In genomic region chr2:170881840-170882239, GRCh38 we compare ENCODE assay signal across 21 cellular contexts. TPM values are rescaled to one million over a fixed set of nuclear protein-coding genes. Genes with fewer than 3 reads are reported as not detected.
DNase-seq lines count a peak whose midpoint lies in the region; ATAC-seq, FAIRE-seq and TF ChIP-seq lines count a peak whose summit lies in the region.
"Had no signal": no experiment of that assay in that cellular context is flagged by ENCODE, and none has a peak within 500 bp of the region (broad histone marks: within the 10 kb centered on the region; RNA-seq: fewer than 3 reads in every experiment).

No MANE protein-coding gene starts in this region.

- H2AFZ ChIP-seq in GM23338 (0 out of 2 replicates have a peak overlapping the region, but pooled peaks have one; percentile 4), Loucy (ENCODE audit: low read length) (peak overlapping the region; percentile 28; the same call in 1 of the 2 replicates), K562 (ENCODE audit: low read depth, low read length) (no peak overlapping the region)

- ATAC-seq in GM23338 = no peak
- no peak for ATAC-seq in K562
- no peak for ATAC-seq in GM18868 (IDR thresholded peaks at IDR 0.05; ENCODE audit: unreplicated experiment)
- ATAC-seq: A549; CD8-positive, alpha-beta T cell had no signal

- H3K79me2 ChIP-seq in GM23338 (replicated peaks; ENCODE audit: insufficient read depth) = no peaks in the 10 kb centered on the region
- H3K79me2 ChIP-seq in Loucy (ENCODE audit: insufficient read depth, low read length) = no peaks in the 10 kb centered on the region
- no peaks in the 10 kb centered on the region for H3K79me2 ChIP-seq in K562 (ENCODE audit: control insufficient read depth, insufficient read depth, low read length)

- POLR2A ChIA-PET in K562 (lab: Yijun Ruan, JAX) = interaction anchor here (0.6 to 0.7 kb wide), 2 partner anchors 15 to 18 kb away, joined by 3 read pairs; no protein-coding TSS in a partner anchor

- no peaks in the 10 kb centered on the region for H3K4me1 ChIP-seq in GM23338 (ENCODE audit: insufficient read depth)
- peaks cover 24% of the 10 kb centered on the region for H3K4me1 ChIP-seq in Loucy (ENCODE audit: insufficient read depth, low read length, poor library complexity, severe bottlenecking)
- no peaks in the 10 kb centered on the region for H3K4me1 ChIP-seq in K562 (replicated peaks in 1 of 2; ENCODE audit: control insufficient read depth in 2 of 2, insufficient read depth in 2 of 2, low read length in 2 of 2)
- H3K4me1 ChIP-seq: A549, Caco-2 had no signal

- no TSS peak for BruUV-seq in K562 (replicated peaks; lab: Mats Ljungman, UMichigan)

- no peaks in the 10 kb centered on the region for H3K9me3 Mint-ChIP-seq in GM23338
- H3K9me3 Mint-ChIP-seq: CD4-positive, alpha-beta T cell; CD8-positive, alpha-beta T cell had no signal

- FAIRE-seq in K562 (lab: Jason Lieb, UNC) = no peak
- FAIRE-seq: A549, D721Med, G401.6, GM12891, GM18507, GM19239 had no signal

- H3K4me1 Mint-ChIP-seq in GM23338 = no peaks in the 10 kb centered on the region; the same call in 2 of the 3 replicates

- CTCF ChIA-PET in K562 (lab: Yijun Ruan, JAX; ENCODE audit: low intra/inter-chr PET ratio) = no interaction called here

- H3K9me3 ChIP-seq in Loucy (ENCODE audit: insufficient read depth, low read depth, low read length) (no peaks in the 10 kb centered on the region), K562 (replicated peaks; ENCODE audit: control insufficient read depth, insufficient read depth, low read depth, low read length) (no peaks in the 10 kb centered on the region)
- H3K9me3 ChIP-seq: A549, Caco-2 had no signal

- H4K20me1 ChIP-seq in GM23338 (replicated peaks; ENCODE audit: insufficient read depth) (no peaks in the 10 kb centered on the region), Loucy (ENCODE audit: insufficient read depth, low read length, poor library complexity, severe bottlenecking) (no peaks in the 10 kb centered on the region), K562 (replicated peaks; ENCODE audit: control insufficient read depth, insufficient read depth, low read length) (no peaks in the 10 kb centered on the region)
- H4K20me1 ChIP-seq: BLaER1 treated with 17β-estradiol and CSF1 and Interleukin-3, amounts not matched to agents 10 nM and 100 nM had no signal

- TF ChIP-seq CTCF in GM23338 (conservative IDR thresholded peaks at IDR 0.05; ENCODE audit: low read depth in 2 of 2) (no peak), Loucy (conservative IDR thresholded peaks at IDR 0.05; ENCODE audit: low read length) (no peak), K562 (IDR thresholded peaks at IDR 0.05 in 2 of 3, conservative IDR thresholded peaks at IDR 0.05 in 1 of 3; ENCODE audit: insufficient read depth in 2 of 3, low read depth in 1 of 3, low read length in 3 of 3) (no peak)

- H3K4me3 Mint-ChIP-seq in GM23338 = no peak overlapping the region
- H3K4me3 Mint-ChIP-seq: B cell; CD4-positive, alpha-beta T cell; CD8-positive, alpha-beta T cell had no signal

- H3K27me3 Mint-ChIP-seq in GM23338 (ENCODE audit: insufficient read depth, low read depth, poor library complexity) = peaks cover 9% of the 10 kb centered on the region

- TF ChIP-seq POLR2A in K562 (conservative IDR thresholded peaks at IDR 0.05) = no peak

- TF ChIP-seq EP300 in K562 (IDR thresholded peaks at IDR 0.05; ENCODE audit: low read length) = no peak

- DNase-seq in GM23338 (ENCODE audit: low spot score) (no peak), K562 (ENCODE audit: extremely low read depth in 1 of 4, low spot score in 3 of 4) (no peak), kidney tubule cell (ENCODE audit: low spot score) (no peak)
- DNase-seq: AML-193; Caco-2; Calu3; CD4-positive, alpha-beta T cell; CD8-positive, alpha-beta T cell; DMS79 treated with DMSO at 0.1 percent for 48 hours; GF-D8 had no signal

- H3K27ac ChIP-seq in GM23338 (ENCODE audit: low read depth) (no peak overlapping the region), K562 (ENCODE audit: extremely low read depth, low read depth, low read length) (no peak overlapping the region)
- H3K27ac ChIP-seq: A549; BLaER1 treated with 17β-estradiol and CSF1 and Interleukin-3, amounts not matched to agents 10 nM and 100 nM; C4-2B had no signal

- no peaks in the 10 kb centered on the region for H3F3A ChIP-seq in GM23338 (replicated peaks; ENCODE audit: low read depth)
- H3F3A ChIP-seq in Loucy (ENCODE audit: low read depth) = no peaks in the 10 kb centered on the region

- H3K4me2 ChIP-seq in GM23338 (no peak overlapping the region), Loucy (ENCODE audit: low read depth, low read length, poor library complexity, severe bottlenecking) (peak overlapping the region; percentile 44), K562 (ENCODE audit: insufficient read depth, low read length) (no peak overlapping the region)
- H3K4me2 ChIP-seq: A549; BLaER1 treated with 17β-estradiol and CSF1 and Interleukin-3, amounts not matched to agents 10 nM and 100 nM had no signal

- 0 out of 2 replicates have a peak, but pooled peaks cover 7% of the 10 kb centered on the region for H3K9me2 ChIP-seq in GM23338 (ENCODE audit: insufficient read depth)
- H3K9me2 ChIP-seq in Loucy (replicated peaks; ENCODE audit: low read depth, low read length) = no peaks in the 10 kb centered on the region

- no peak overlapping the region for H3K27ac Mint-ChIP-seq in GM23338
- H3K27ac Mint-ChIP-seq: B cell; CD4-positive, alpha-beta T cell; CD8-positive, alpha-beta T cell had no signal

- H3K4me3 ChIP-seq in GM23338 (no peak overlapping the region), Loucy (ENCODE audit: low read length, poor library complexity, severe bottlenecking) (no peak overlapping the region), K562 (no peak overlapping the region)
- H3K4me3 ChIP-seq: A549; BLaER1 treated with 17β-estradiol and CSF1 and Interleukin-3, amounts not matched to agents 10 nM and 100 nM had no signal

- 0% methylated on average over 3 of the region's 3 CpGs for WGBS in K562 (ENCODE audit: insufficient coverage, low coverage, missing lambda C conversion rate)

- H3K9ac ChIP-seq in Loucy (ENCODE audit: low read depth, low read length, poor library complexity, severe bottlenecking) (no peak overlapping the region), K562 (ENCODE audit: insufficient read depth in 1 of 2, low read depth in 2 of 2, low read length in 2 of 2) (no peak overlapping the region)
- H3K9ac ChIP-seq: BLaER1 treated with 17β-estradiol and CSF1 and Interleukin-3, amounts not matched to agents 10 nM and 100 nM had no signal

- H3K9me1 ChIP-seq in K562 (ENCODE audit: control insufficient read depth, insufficient read depth, low read length) = no peaks in the 10 kb centered on the region

- in situ Hi-C loops in K562 (cut with MboI) = no loop called here

- intact Hi-C loops in K562 (cut with micrococcal nuclease) = loop anchor here (1.0 kb wide), 1 partner anchor 11 kb away; no protein-coding TSS in a partner anchor

- no peaks in the 10 kb centered on the region for H3K36me3 Mint-ChIP-seq in GM23338 (ENCODE audit: low read depth)
- H3K36me3 Mint-ChIP-seq: CD8-positive, alpha-beta T cell had no signal

- TF ChIP-seq RAD21 in K562 (CRISPR knock-in tag; conservative IDR thresholded peaks at IDR 0.05 in 1 of 2, IDR thresholded peaks at IDR 0.05 in 1 of 2) = no peak

- H3K36me3 ChIP-seq in GM23338 (ENCODE audit: insufficient read depth) = no peaks in the 10 kb centered on the region
- no peaks in the 10 kb centered on the region for H3K36me3 ChIP-seq in Loucy (ENCODE audit: insufficient read depth, low read length)
- no peaks in the 10 kb centered on the region for H3K36me3 ChIP-seq in K562 (ENCODE audit: control insufficient read depth, insufficient read depth, low read length)
- H3K36me3 ChIP-seq: BLaER1 treated with 17β-estradiol and CSF1 and Interleukin-3, amounts not matched to agents 10 nM and 100 nM had no signal

- H3K27me3 ChIP-seq in GM23338 (ENCODE audit: insufficient read depth) = no peaks in the 10 kb centered on the region
- no peaks in the 10 kb centered on the region for H3K27me3 ChIP-seq in Loucy (ENCODE audit: insufficient read depth, low read length, poor library complexity, severe bottlenecking)
- peaks cover 32 to 41% of the 10 kb centered on the region in 2 experiments; a peak in 4 of 5 replicates for H3K27me3 ChIP-seq in K562 (ENCODE audit: control insufficient read depth in 2 of 2, insufficient read depth in 2 of 2, low read length in 2 of 2)
- H3K27me3 ChIP-seq: BLaER1 treated with 17β-estradiol and CSF1 and Interleukin-3, amounts not matched to agents 10 nM and 100 nM had no signal

RNA-seq across cellular contexts. Expression of gene GORASP2, which starts 47.2 kb away (rescaled TPM):
- 45.2 and 45.9 TPM in 2 replicates for total RNA-seq in GM23338 (2014; rRNA removed; shearing (Covaris generic))
- 38.7 and 44.5 TPM in 2 replicates for polyA plus RNA-seq in GM23338 (2016; fragmentation: Nextera tagmentation; extraction: Ambion mirVana)
- total RNA-seq in K562 (2011; cell fraction: chromatin; rRNA removed; ENCODE audit: low replicate concordance) = 76.1 and 136 TPM in 2 replicates
- total RNA-seq in K562 (2011; cell fraction: nucleolus; rRNA removed) = 56.1 and 58.7 TPM in 2 replicates
- 70.5 and 94.6 TPM in 2 replicates for total RNA-seq in K562 (2011; cell fraction: nucleoplasm; rRNA removed)
- total RNA-seq in K562 (2014; rRNA removed) = 59.6 and 61.8 TPM in 2 replicates
- 46.1 and 55.9 TPM in 2 replicates for total RNA-seq in K562 (2014; rRNA removed; fragmentation: Illumina TruSeq; extraction: Trizol)
- 52.3 and 54.1 TPM in 2 replicates for total RNA-seq in K562 (2015; rRNA removed; fragmentation: Illumina TruSeq; extraction: Trizol)
- total RNA-seq in K562 (2021) = 96.9 and 98.9 TPM in 2 replicates
- 180 and 239 TPM in 2 replicates for polyA plus RNA-seq in K562 (2011; rRNA removed)
- 271 and 294 TPM in 2 replicates for polyA plus RNA-seq in K562 (2011; cell fraction: cytosol; rRNA removed)
- polyA plus RNA-seq in K562 (2011; cell fraction: nucleus; rRNA removed) = 85.4 and 108 TPM in 2 replicates
- polyA plus RNA-seq in K562 (2012) = 81.8 and 88.5 TPM in 2 replicates
- 146 and 153 TPM in 2 replicates for polyA plus RNA-seq in K562 (2014; fragmentation: Illumina TruSeq; extraction: Trizol)
- 10 to 100 TPM; 27.4 to 29.9 TPM for polyA plus RNA-seq in K562 (2014; fragmentation: Nextera tagmentation; extraction: Ambion mirVana)
- polyA plus RNA-seq in K562 (2014; rRNA removed) = 93.4 and 101 TPM in 2 replicates
- polyA minus RNA-seq in K562 (2011; rRNA and poly(A)+ RNA removed) = 199 and 207 TPM in 2 replicates
- polyA minus RNA-seq in K562 (2011; cell fraction: cytosol; rRNA and poly(A)+ RNA removed) = 61.5 and 71.4 TPM in 2 replicates
- 47.5 and 82.2 TPM in 2 replicates for polyA minus RNA-seq in K562 (2011; cell fraction: nucleus; rRNA and poly(A)+ RNA removed)
